In genomic region chr5:170761048-170761707, GRCh38 we compare ENCODE assay signal across 30 cellular contexts. TPM values are rescaled to one million over a fixed set of nuclear protein-coding genes. Genes with fewer than 3 reads are reported as not detected.
"Had no signal": no experiment of that assay in that cellular context is flagged by ENCODE, and none has a peak within 500 bp of the region (broad histone marks: within the 10 kb centered on the region; RNA-seq: fewer than 3 reads in every experiment).

No MANE protein-coding gene starts in this region.

- H3K4me3 ChIP-seq: esophagus squamous epithelium, heart right ventricle, left lung, ovary, prostate gland, smooth muscle cell, suprapubic skin, tibial artery had no signal

- H3K9me3 Mint-ChIP-seq: activated CD4-positive, alpha-beta memory T cell treated with anti-CD3 and anti-CD28 coated beads for 36 hours; activated CD4-positive, alpha-beta T cell treated with anti-CD3 and anti-CD28 coated beads, Interleukin-2, amount 10 ng/mL, durations not matched to agents 24 days and 14 days; activated naive CD4-positive, alpha-beta T cell treated with anti-CD3 and anti-CD28 coated beads, Interleukin-2, amount 50 U/mL, for 24 hours; activated naive CD8-positive, alpha-beta T cell treated with anti-CD3 and anti-CD28 coated beads, Interleukin-2, amount 50 U/mL, for 24 hours; activated T-helper 17 cell treated with anti-CD3 and anti-CD28 coated beads, Interleukin-2, amount 50 U/mL, for 72 hours; dendritic cell treated with granulocyte-macrophage colony-stimulating factor and Interleukin-4, amounts not matched to agents 40 ng/mL and 50 ng/mL, for 4 days; mesothelial cell of epicardium; naive B cell had no signal

- H3K9me3 ChIP-seq: esophagus squamous epithelium, heart right ventricle, left lung, ovary, prostate gland, suprapubic skin, tibial artery had no signal

- H3K4me1 ChIP-seq: prostate gland had no signal

- H3K4me1 Mint-ChIP-seq: activated CD4-positive, alpha-beta T cell treated with anti-CD3 and anti-CD28 coated beads, Interleukin-2, amount 10 ng/mL, durations not matched to agents 24 days and 14 days; activated naive CD4-positive, alpha-beta T cell treated with anti-CD3 and anti-CD28 coated beads, Interleukin-2, amount 50 U/mL, for 24 hours; activated naive CD8-positive, alpha-beta T cell treated with anti-CD3 and anti-CD28 coated beads, Interleukin-2, amount 50 U/mL, for 24 hours; activated T-helper 17 cell treated with anti-CD3 and anti-CD28 coated beads, Interleukin-2, amount 50 U/mL, for 72 hours; naive B cell; T-helper 17 cell had no signal

- H3K36me3 ChIP-seq: esophagus squamous epithelium, heart right ventricle, left lung, ovary, prostate gland, suprapubic skin, tibial artery, WERI-Rb-1 had no signal

- DNase-seq: activated CD4-positive, alpha-beta memory T cell treated with anti-CD3 and anti-CD28 coated beads for 36 hours; activated CD4-positive, alpha-beta T cell treated with anti-CD3 and anti-CD28 coated beads, Interleukin-2, amount 10 ng/mL, durations not matched to agents 24 days and 14 days; activated CD4-positive, CD25-positive, alpha-beta regulatory T cell treated with anti-CD3 and anti-CD28 coated beads, Interleukin-2, amount 50 U/mL, for 72 hours; activated CD8-positive, alpha-beta memory T cell treated with anti-CD3 and anti-CD28 coated beads, Interleukin-2, amount 50 U/mL, for 4 hours; activated naive CD8-positive, alpha-beta T cell treated with anti-CD3 and anti-CD28 coated beads, Interleukin-2, amount 50 U/mL, for 24 hours; activated T-cell treated with anti-CD3 and anti-CD28 coated beads, Interleukin-2, amount 50 U/mL, for 1 hour; amygdala; central memory CD4-positive, alpha-beta T cell; esophagus squamous epithelium; foreskin melanocyte; heart right ventricle; left lung; naive B cell; ovary; stimulated activated CD4-positive, alpha-beta T cell treated with anti-CD3 and anti-CD28 coated beads, Interleukin-1b, Interleukin-23, amount 100 ng/mL, for 48 hours; stimulated activated naive CD4-positive, alpha-beta T cell; T-helper 17 cell; T1000; tibial artery; WERI-Rb-1 had no signal

- ATAC-seq: activated naive CD8-positive, alpha-beta T cell treated with anti-CD3 and anti-CD28 coated beads, Interleukin-2, amount 50 U/mL, for 24 hours; activated T-helper 17 cell treated with anti-CD3 and anti-CD28 coated beads, Interleukin-2, amount 50 U/mL, for 72 hours; heart right ventricle; left lung; T-helper 17 cell had no signal

- H3K27ac ChIP-seq: epithelial cell of prostate, esophagus squamous epithelium, left lung, ovary, prostate gland, suprapubic skin, tibial artery, WERI-Rb-1 had no signal

- H3K27me3 ChIP-seq: esophagus squamous epithelium, heart right ventricle, left lung, ovary, suprapubic skin, tibial artery had no signal

- H3K4me3 Mint-ChIP-seq: activated CD4-positive, alpha-beta memory T cell treated with anti-CD3 and anti-CD28 coated beads for 36 hours; activated CD4-positive, alpha-beta T cell treated with anti-CD3 and anti-CD28 coated beads, Interleukin-2, amount 10 ng/mL, durations not matched to agents 24 days and 14 days; activated naive CD4-positive, alpha-beta T cell treated with anti-CD3 and anti-CD28 coated beads, Interleukin-2, amount 50 U/mL, for 24 hours; activated naive CD8-positive, alpha-beta T cell treated with anti-CD3 and anti-CD28 coated beads, Interleukin-2, amount 50 U/mL, for 24 hours; activated T-helper 17 cell treated with anti-CD3 and anti-CD28 coated beads, Interleukin-2, amount 50 U/mL, for 72 hours; dendritic cell treated with granulocyte-macrophage colony-stimulating factor and Interleukin-4, amounts not matched to agents 40 ng/mL and 50 ng/mL, for 4 days; mesothelial cell of epicardium; naive B cell; T-helper 17 cell had no signal

- H3K27ac Mint-ChIP-seq: activated CD4-positive, alpha-beta memory T cell treated with anti-CD3 and anti-CD28 coated beads for 36 hours; activated CD4-positive, alpha-beta T cell treated with anti-CD3 and anti-CD28 coated beads, Interleukin-2, amount 10 ng/mL, durations not matched to agents 24 days and 14 days; activated naive CD4-positive, alpha-beta T cell treated with anti-CD3 and anti-CD28 coated beads, Interleukin-2, amount 50 U/mL, for 24 hours; activated naive CD8-positive, alpha-beta T cell treated with anti-CD3 and anti-CD28 coated beads, Interleukin-2, amount 50 U/mL, for 24 hours; activated T-helper 17 cell treated with anti-CD3 and anti-CD28 coated beads, Interleukin-2, amount 50 U/mL, for 72 hours; dendritic cell treated with granulocyte-macrophage colony-stimulating factor and Interleukin-4, amounts not matched to agents 40 ng/mL and 50 ng/mL, for 4 days; mesothelial cell of epicardium; T-helper 17 cell had no signal

- H3K4me2 ChIP-seq: smooth muscle cell had no signal

- H3K36me3 Mint-ChIP-seq: activated CD4-positive, alpha-beta memory T cell treated with anti-CD3 and anti-CD28 coated beads for 36 hours; activated naive CD4-positive, alpha-beta T cell treated with anti-CD3 and anti-CD28 coated beads, Interleukin-2, amount 50 U/mL, for 24 hours; mesothelial cell of epicardium; naive B cell had no signal

- H3K27me3 Mint-ChIP-seq: activated naive CD8-positive, alpha-beta T cell treated with anti-CD3 and anti-CD28 coated beads, Interleukin-2, amount 50 U/mL, for 24 hours had no signal

RNA-seq across cellular contexts. Expression of gene GABRP, which starts 22.3 kb away (rescaled TPM):
- total RNA-seq: activated CD4-positive, alpha-beta memory T cell treated with anti-CD3 and anti-CD28 coated beads for 36 hours; activated CD4-positive, alpha-beta T cell treated with anti-CD3 and anti-CD28 coated beads, Interleukin-2, amount 10 ng/mL, durations not matched to agents 24 days and 14 days; activated CD8-positive, alpha-beta memory T cell treated with anti-CD3 and anti-CD28 coated beads for 36 hours; activated T-helper 17 cell treated with anti-CD3 and anti-CD28 coated beads, Interleukin-2, amount 50 U/mL, for 72 hours; T-helper 17 cell had no signal
- polyA plus RNA-seq: neural cell had no signal
